Comparison of ENCODE assay signal across 18 cellular contexts in genomic region chr15:43118276-43118675, GRCh38. TPM values are rescaled to one million over a fixed set of nuclear protein-coding genes. Genes with fewer than 3 reads are reported as not detected.
DNase-seq lines count a peak whose midpoint lies in the region; ATAC-seq and TF ChIP-seq lines count a peak whose summit lies in the region.
"Had no signal": no experiment of that assay in that cellular context is flagged by ENCODE, and none has a peak within 500 bp of the region (broad histone marks: within the 10 kb centered on the region; RNA-seq: fewer than 3 reads in every experiment).

No MANE protein-coding gene starts in this region.

- POLR2A ChIA-PET in OCI-LY7 (lab: Charles Lee): interaction anchor here (0.5 to 1.2 kb wide), 2 partner anchors 12 to 177 kb away, joined by 6 read pairs; partner anchors contain the start of gene UBR1
- POLR2A ChIA-PET in CD4-positive, alpha-beta memory T cell (lab: Charles Lee; ENCODE audit: partially characterized antibody): interaction anchor here (1.7 kb wide), 1 partner anchor 12 kb away, joined by 4 read pairs; no protein-coding TSS in a partner anchor

- no peaks in the 10 kb centered on the region for H3K9me3 Mint-ChIP-seq in stimulated activated naive B cell treated with anti-CD40 and anti-IgM and Interleukin-4, amounts not matched to agents 10 μg/mL and 1 μg/mL and 100 μg/mL, for 72 hours
- H3K9me3 Mint-ChIP-seq in activated naive CD8-positive, alpha-beta T cell treated with anti-CD3 and anti-CD28 coated beads for 36 hours: no peaks in the 10 kb centered on the region
- no peaks in the 10 kb centered on the region for H3K9me3 Mint-ChIP-seq in CD4-positive, alpha-beta memory T cell
- H3K9me3 Mint-ChIP-seq: HFFc6 had no signal

- no peaks in the 10 kb centered on the region for H3K36me3 ChIP-seq in OCI-LY7 (ENCODE audit: insufficient read depth, low read length)
- no peaks in the 10 kb centered on the region for H3K36me3 ChIP-seq in MG63
- H3K36me3 ChIP-seq in CD4-positive, alpha-beta memory T cell (ENCODE audit: insufficient read depth, low read length): no peaks in the 10 kb centered on the region
- H3K36me3 ChIP-seq: BE2C had no signal

- no peak overlapping the region for H3K4me3 Mint-ChIP-seq in stimulated activated naive B cell treated with anti-CD40 and anti-IgM and Interleukin-4, amounts not matched to agents 10 μg/mL and 1 μg/mL and 100 μg/mL, for 72 hours
- H3K4me3 Mint-ChIP-seq in activated naive CD8-positive, alpha-beta T cell treated with anti-CD3 and anti-CD28 coated beads for 36 hours: no peak overlapping the region
- H3K4me3 Mint-ChIP-seq in CD4-positive, alpha-beta memory T cell: no peak overlapping the region
- H3K4me3 Mint-ChIP-seq: HFFc6 had no signal

- H3K27me3 Mint-ChIP-seq in stimulated activated naive B cell treated with anti-CD40 and anti-IgM and Interleukin-4, amounts not matched to agents 10 μg/mL and 1 μg/mL and 100 μg/mL, for 72 hours: no peaks in the 10 kb centered on the region
- H3K27me3 Mint-ChIP-seq in activated naive CD8-positive, alpha-beta T cell treated with anti-CD3 and anti-CD28 coated beads for 36 hours: peaks cover 12% of the 10 kb centered on the region
- H3K27me3 Mint-ChIP-seq in CD4-positive, alpha-beta memory T cell: peaks cover 4% of the 10 kb centered on the region in 2 donors

- peak overlapping the region; percentile 14 for H3K27ac ChIP-seq in OCI-LY7 (ENCODE audit: low read depth, low read length, poor library complexity, severe bottlenecking)
- H3K27ac ChIP-seq in CD4-positive, alpha-beta memory T cell (ENCODE audit: low read depth, low read length): no peak overlapping the region

- TF ChIP-seq CTCF in OCI-LY7 (conservative IDR thresholded peaks at IDR 0.05; ENCODE audit: low read length): no peak

- peaks cover 21 to 42% of the 10 kb centered on the region in 2 donors for H3K4me1 Mint-ChIP-seq in stimulated activated naive B cell treated with anti-CD40 and anti-IgM and Interleukin-4, amounts not matched to agents 10 μg/mL and 1 μg/mL and 100 μg/mL, for 72 hours
- H3K4me1 Mint-ChIP-seq in activated naive CD8-positive, alpha-beta T cell treated with anti-CD3 and anti-CD28 coated beads for 36 hours: peaks cover 18% of the 10 kb centered on the region
- peaks cover 9 to 14% (median 12%) of the 10 kb centered on the region in 4 donors for H3K4me1 Mint-ChIP-seq in CD4-positive, alpha-beta memory T cell

- DNase-seq in OCI-LY7 (ENCODE audit: low spot score) (peak; percentile 48), left kidney (ENCODE audit: low read depth, low spot score) (peak; percentile 63), MG63 (no peak)
- no peak for DNase-seq in stimulated activated naive B cell treated with anti-CD40 and anti-IgM and Interleukin-4, amounts not matched to agents 10 μg/mL and 1 μg/mL and 100 μg/mL, for 72 hours
- DNase-seq in activated naive CD8-positive, alpha-beta T cell treated with anti-CD3 and anti-CD28 coated beads for 36 hours: no peak
- no peak for DNase-seq in CD4-positive, alpha-beta memory T cell
- DNase-seq: BE2C, EL, HFFc6, NCI-H1092, NCI-H146, NCI-H2081 treated with DMSO at 0.1 percent for 48 hours, NCI-H524 treated with DMSO at 0.1 percent for 48 hours, SHP77, SK-N-SH, T-helper 1 cell had no signal

- no peaks in the 10 kb centered on the region for H3K9me3 ChIP-seq in OCI-LY7 (ENCODE audit: low read length)
- H3K9me3 ChIP-seq in MG63: no peaks in the 10 kb centered on the region
- no peaks in the 10 kb centered on the region for H3K9me3 ChIP-seq in CD4-positive, alpha-beta memory T cell (ENCODE audit: control insufficient read depth in 1 of 2, low read length in 2 of 2)
- H3K9me3 ChIP-seq: BE2C, SK-N-SH had no signal

- H2AFZ ChIP-seq in OCI-LY7 (ENCODE audit: low read length): peak overlapping the region; percentile 34; the same call in 1 of the 2 replicates

- peaks cover 0 to under 1% of the 10 kb centered on the region in 2 donors for H3K36me3 Mint-ChIP-seq in stimulated activated naive B cell treated with anti-CD40 and anti-IgM and Interleukin-4, amounts not matched to agents 10 μg/mL and 1 μg/mL and 100 μg/mL, for 72 hours
- no peaks in the 10 kb centered on the region for H3K36me3 Mint-ChIP-seq in activated naive CD8-positive, alpha-beta T cell treated with anti-CD3 and anti-CD28 coated beads for 36 hours
- no peaks in the 10 kb centered on the region for H3K36me3 Mint-ChIP-seq in CD4-positive, alpha-beta memory T cell

- H3K4me3 ChIP-seq in OCI-LY7 (ENCODE audit: low read depth, low read length, poor library complexity, severe bottlenecking) (no peak overlapping the region), MG63 (no peak overlapping the region)
- no peak overlapping the region for H3K4me3 ChIP-seq in CD4-positive, alpha-beta memory T cell (ENCODE audit: low read length in 2 of 2)

- CTCF ChIA-PET in OCI-LY7 (lab: Charles Lee; ENCODE audit: unreplicated experiment): no interaction called here
- CTCF ChIA-PET in CD4-positive, alpha-beta memory T cell (lab: Charles Lee; ENCODE audit: partially characterized antibody): no interaction called here

- H4K20me1 ChIP-seq in OCI-LY7 (ENCODE audit: insufficient read depth, low read length): no peaks in the 10 kb centered on the region

- H3K27ac Mint-ChIP-seq in stimulated activated naive B cell treated with anti-CD40 and anti-IgM and Interleukin-4, amounts not matched to agents 10 μg/mL and 1 μg/mL and 100 μg/mL, for 72 hours: peak overlapping the region; percentile 73
- no peak overlapping the region for H3K27ac Mint-ChIP-seq in activated naive CD8-positive, alpha-beta T cell treated with anti-CD3 and anti-CD28 coated beads for 36 hours
- H3K27ac Mint-ChIP-seq in CD4-positive, alpha-beta memory T cell: no peak overlapping the region
- H3K27ac Mint-ChIP-seq: HFFc6 had no signal

- no peaks in the 10 kb centered on the region for H3K79me2 ChIP-seq in OCI-LY7 (ENCODE audit: insufficient read depth, low read depth, low read length)

- H3K4me1 ChIP-seq in OCI-LY7 (ENCODE audit: insufficient read depth, low read length, poor library complexity, severe bottlenecking): peaks cover 11% of the 10 kb centered on the region
- peaks cover 11% of the 10 kb centered on the region for H3K4me1 ChIP-seq in CD4-positive, alpha-beta memory T cell (ENCODE audit: insufficient read depth, low read length)
- H3K4me1 ChIP-seq: BE2C had no signal

- H3K27me3 ChIP-seq in MG63: peaks cover 6% of the 10 kb centered on the region
- no peaks in the 10 kb centered on the region for H3K27me3 ChIP-seq in CD4-positive, alpha-beta memory T cell (ENCODE audit: insufficient read depth, low read length)
- H3K27me3 ChIP-seq: BE2C had no signal

- BruUV-seq in OCI-LY7 (replicated peaks; lab: Mats Ljungman, UMichigan): no TSS peak

- H3K4me2 ChIP-seq in OCI-LY7 (ENCODE audit: low read length): peak overlapping the region; percentile 35; the same call in 1 of the 2 replicates
- H3K4me2 ChIP-seq: SK-N-SH had no signal

- ATAC-seq in GM19043 (IDR thresholded peaks at IDR 0.05; ENCODE audit: low read depth, unreplicated experiment): peak; percentile 56
- peak; percentile 78 for ATAC-seq in stimulated activated naive B cell treated with anti-CD40 and anti-IgM and Interleukin-4, amounts not matched to agents 10 μg/mL and 1 μg/mL and 100 μg/mL, for 72 hours (replicated peaks)
- no peak for ATAC-seq in GM21423 (IDR thresholded peaks at IDR 0.05; ENCODE audit: unreplicated experiment)

- intact Hi-C loops in OCI-LY7 (cut with micrococcal nuclease; ENCODE audit: unreplicated experiment): no loop called here
- intact Hi-C loops in CD4-positive, alpha-beta memory T cell (cut with micrococcal nuclease): no loop called here

- H3K9me2 ChIP-seq in OCI-LY7 (ENCODE audit: insufficient read depth, low read length): no peaks in the 10 kb centered on the region
- H3K9me2 ChIP-seq: SK-N-SH had no signal

RNA-seq across cellular contexts. Expression of gene UBR1, which starts 12.4 kb away (rescaled TPM):
- 19.8 and 20.7 TPM in 2 replicates for total RNA-seq in OCI-LY7 (2014; rRNA removed; shearing (Covaris generic))
- total RNA-seq in OCI-LY7 (2022): 33.5 and 38.9 TPM in 2 replicates
- total RNA-seq in activated naive CD8-positive, alpha-beta T cell treated with anti-CD3 and anti-CD28 coated beads for 36 hours: 10 to 100 TPM; 27.5 to 31.3 TPM
- 12.6 and 16.8 TPM in 2 replicates for total RNA-seq in MG63 (2014; rRNA removed; shearing (Covaris generic); ENCODE audit: low replicate concordance)
- total RNA-seq in CD4-positive, alpha-beta memory T cell: 10 to 100 TPM; 48.5 to 50.6 TPM
- 10 to 100 TPM; 12.9 to 19.0 TPM for polyA plus RNA-seq in CD4-positive, alpha-beta memory T cell

RNA-seq across cellular contexts. Expression of gene TMEM62, which starts 15.1 kb away (rescaled TPM):
- total RNA-seq in OCI-LY7 (2014; rRNA removed; shearing (Covaris generic)): 24.2 and 26.4 TPM in 2 replicates
- total RNA-seq in OCI-LY7 (2022): 27.1 and 27.4 TPM in 2 replicates
- 10 to 100 TPM; 13.8 to 13.9 TPM for total RNA-seq in activated naive CD8-positive, alpha-beta T cell treated with anti-CD3 and anti-CD28 coated beads for 36 hours
- 12.2 and 12.8 TPM in 2 replicates for total RNA-seq in MG63 (2014; rRNA removed; shearing (Covaris generic); ENCODE audit: low replicate concordance)
- total RNA-seq in CD4-positive, alpha-beta memory T cell: 10 to 100 TPM; 14.3 to 17.4 TPM
- 10 to 100 TPM in 1 of 2 donors, 1 to 10 TPM in 1; 3.2 to 10.0 TPM for polyA plus RNA-seq in CD4-positive, alpha-beta memory T cell

Comparison
In these comparisons a context has a peak if more than half of its experiments do, and no peak if none do; other contexts are left out.
1. DNase-seq: peak in OCI-LY7 (single experiment) and left kidney (single experiment); none in stimulated activated naive B cell treated with anti-CD40 and anti-IgM and Interleukin-4, amounts not matched to agents 10 μg/mL and 1 μg/mL and 100 μg/mL, for 72 hours (single experiment), activated naive CD8-positive, alpha-beta T cell treated with anti-CD3 and anti-CD28 coated beads for 36 hours (single experiment), MG63 (single experiment) and CD4-positive, alpha-beta memory T cell (0 of 5).